In genomic region chr13:33277351-33277750, GRCh38 we compare ENCODE assay signal across 2 cellular contexts.
TF ChIP-seq lines count a peak whose summit lies in the region.

No MANE protein-coding gene starts in this region.

TF ChIP-seq in SK-N-SH, 30 proteins besides CTCF, POLR2A, EP300 and RAD21:
- TF ChIP-seq REST (IDR thresholded peaks at IDR 0.05; ENCODE audit: low read depth, low read length): no peak

TF ChIP-seq in SK-N-SH treated with all-trans-retinoic acid at 6 μM for 48 hours, 23 proteins besides CTCF, POLR2A, EP300 and RAD21:
- TF ChIP-seq CSRNP3 (CRISPR knock-in tag; IDR thresholded peaks at IDR 0.05) (no peak), BACH2 (CRISPR knock-in tag; IDR thresholded peaks at IDR 0.05; ENCODE audit: borderline replicate concordance) (no peak), SNAI2 (CRISPR knock-in tag; IDR thresholded peaks at IDR 0.05) (no peak), PPARA (CRISPR knock-in tag; IDR thresholded peaks at IDR 0.05; ENCODE audit: borderline replicate concordance) (no peak), CREB5 (CRISPR knock-in tag; IDR thresholded peaks at IDR 0.05; ENCODE audit: low read depth) (no peak), TCF4 (CRISPR knock-in tag; IDR thresholded peaks at IDR 0.05; ENCODE audit: borderline replicate concordance) (no peak)
